Comparison of ENCODE assay signal across 1 cellular context in the genomic region with DNA sequence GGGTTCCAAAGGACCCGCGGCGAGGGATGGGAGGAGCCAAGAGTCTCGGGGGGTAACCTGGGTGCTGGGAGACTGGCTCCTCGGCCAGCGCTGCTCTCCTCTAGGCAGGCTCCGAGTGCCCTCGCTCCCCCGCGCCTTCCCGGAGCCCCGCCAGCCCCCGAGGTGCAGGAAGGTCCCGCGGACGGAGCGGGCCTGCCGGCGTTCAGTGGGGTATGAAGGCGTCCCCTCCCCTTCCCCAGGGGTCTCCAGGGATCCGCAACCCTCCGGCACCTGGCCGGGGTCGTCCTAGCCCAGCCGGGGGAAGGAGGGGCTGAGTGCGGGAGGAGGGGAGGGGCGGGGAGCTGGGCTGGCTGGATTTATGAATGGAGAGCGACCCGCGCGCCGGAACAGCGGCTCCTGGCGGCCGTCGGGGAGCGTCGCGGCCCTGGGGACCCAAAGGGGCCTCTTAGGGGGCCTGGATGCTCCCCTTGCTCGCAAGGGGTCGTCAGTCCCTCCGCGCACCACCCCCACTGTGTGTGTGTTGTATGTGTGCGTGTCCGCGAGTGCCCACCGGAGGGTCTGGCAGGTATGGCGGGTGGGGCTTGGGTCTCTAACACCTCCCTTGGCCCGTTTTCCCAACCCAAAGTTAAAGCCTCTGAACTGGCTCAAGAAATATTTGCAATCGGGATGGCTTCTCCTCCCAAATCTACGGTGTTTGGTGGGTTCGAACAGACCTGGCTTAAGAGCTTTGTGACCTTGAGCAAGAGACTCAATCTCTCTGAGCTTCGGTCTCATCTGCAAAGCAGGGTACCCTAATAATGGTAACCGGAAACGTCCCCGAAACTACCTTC.
A peak's percentile ranks its signal among the peaks of the same experiment; 100 is the strongest.
TF ChIP-seq lines count a peak whose summit lies in the region.

No MANE protein-coding gene starts in this region.

TF ChIP-seq in GM23338, 12 proteins besides CTCF, POLR2A, EP300 and RAD21:
- TF ChIP-seq POLR2AphosphoS5 (IDR thresholded peaks at IDR 0.05; ENCODE audit: low read depth) (peak; percentile 51), ZNF331 (CRISPR knock-in tag; IDR thresholded peaks at IDR 0.05; ENCODE audit: low read depth) (no peak), STAT1 (IDR thresholded peaks at IDR 0.05; ENCODE audit: unreplicated experiment) (no peak), NANOG (IDR thresholded peaks at IDR 0.05; ENCODE audit: borderline replicate concordance) (no peak), EZH2phosphoT487 (IDR thresholded peaks at IDR 0.05; ENCODE audit: unreplicated experiment) (no peak), ZNF114 (CRISPR knock-in tag; IDR thresholded peaks at IDR 0.05) (no peak)
- TF ChIP-seq, protein P1, sequence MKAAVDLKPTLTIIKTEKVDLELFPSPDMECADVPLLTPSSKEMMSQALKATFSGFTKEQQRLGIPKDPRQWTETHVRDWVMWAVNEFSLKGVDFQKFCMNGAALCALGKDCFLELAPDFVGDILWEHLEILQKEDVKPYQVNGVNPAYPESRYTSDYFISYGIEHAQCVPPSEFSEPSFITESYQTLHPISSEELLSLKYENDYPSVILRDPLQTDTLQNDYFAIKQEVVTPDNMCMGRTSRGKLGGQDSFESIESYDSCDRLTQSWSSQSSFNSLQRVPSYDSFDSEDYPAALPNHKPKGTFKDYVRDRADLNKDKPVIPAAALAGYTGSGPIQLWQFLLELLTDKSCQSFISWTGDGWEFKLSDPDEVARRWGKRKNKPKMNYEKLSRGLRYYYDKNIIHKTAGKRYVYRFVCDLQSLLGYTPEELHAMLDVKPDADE (IDR thresholded peaks at IDR 0.05) = no peak
